Comparison of ENCODE assay signal across 1 cellular context in genomic region chr4:78297075-78297815, GRCh38.
A peak's percentile ranks its signal among the peaks of the same experiment; 100 is the strongest.
TF ChIP-seq lines count a peak whose summit lies in the region.

No MANE protein-coding gene starts in this region.

TF ChIP-seq in SK-N-SH, 30 proteins besides CTCF, POLR2A, EP300 and RAD21 (continued from another document):
- no peak for TF ChIP-seq REST (IDR thresholded peaks at IDR 0.05; ENCODE audit: low read depth, low read length)
- no peak for TF ChIP-seq USF1 (IDR thresholded peaks at IDR 0.05; ENCODE audit: borderline replicate concordance, low read depth)
- TF ChIP-seq TEAD4 (IDR thresholded peaks at IDR 0.05; ENCODE audit: borderline replicate concordance, insufficient read depth), result peak; percentile 63; the same call in 1 of the 2 replicates
- no peak for TF ChIP-seq RCOR1 (IDR thresholded peaks at IDR 0.05; ENCODE audit: low read length)
- TF ChIP-seq MXI1 (IDR thresholded peaks at IDR 0.05; ENCODE audit: low read depth, low read length), result no peak
- TF ChIP-seq EZH2phosphoT487 (IDR thresholded peaks at IDR 0.05; ENCODE audit: borderline replicate concordance, low read depth), result no peak
- no peak for TF ChIP-seq ZBTB33 (IDR thresholded peaks at IDR 0.05; ENCODE audit: borderline replicate concordance, low read depth)
- TF ChIP-seq MAX (IDR thresholded peaks at IDR 0.05; ENCODE audit: low read depth), result no peak
- TF ChIP-seq MEF2A (IDR thresholded peaks at IDR 0.05; ENCODE audit: borderline replicate concordance, low read depth), result peak; percentile 45; the same call in 1 of the 2 replicates
